Comparison of ENCODE assay signal across 1 cellular context in the genomic region with DNA sequence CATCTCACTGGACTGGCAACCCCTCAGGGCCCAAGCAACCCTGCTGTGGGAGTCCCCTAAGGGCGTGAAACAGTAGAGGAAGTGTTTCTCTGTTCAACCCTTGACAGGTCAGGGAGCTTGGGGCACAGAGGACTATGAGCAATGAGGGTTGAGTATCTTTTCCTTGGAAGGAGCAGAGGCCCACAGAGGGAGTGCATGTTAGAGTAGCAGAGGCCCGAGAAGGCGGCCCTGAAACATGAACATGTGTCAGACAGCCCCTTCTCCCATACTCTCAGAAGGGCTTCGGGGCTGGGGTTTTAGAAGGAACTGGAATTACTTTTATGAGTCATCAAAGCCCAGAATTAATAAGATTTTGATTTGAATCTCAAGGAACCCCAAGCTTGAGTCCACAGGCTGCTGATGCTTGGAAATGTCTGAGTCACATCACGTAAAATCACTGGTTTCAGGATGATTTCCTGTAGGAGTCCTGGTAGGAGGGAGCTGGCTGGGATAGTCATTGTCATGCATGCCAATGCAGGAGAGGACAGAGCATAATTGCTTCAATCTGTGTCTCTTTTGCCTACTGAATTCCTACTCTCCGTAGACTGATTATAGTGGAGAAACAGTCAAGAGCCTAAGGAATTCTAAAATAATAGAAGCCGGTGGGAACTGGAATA.
A peak's percentile ranks its signal among the peaks of the same experiment; 100 is the strongest.
TF ChIP-seq lines count a peak whose summit lies in the region.

No MANE protein-coding gene starts in this region.

TF ChIP-seq in GM23338, 12 proteins besides CTCF, POLR2A, EP300 and RAD21 (continued from another document):
- TF ChIP-seq ZNF462 (CRISPR knock-in tag; IDR thresholded peaks at IDR 0.05) (0 out of 2 replicates have a peak, but pooled peaks have one; percentile 31), JUNB (IDR thresholded peaks at IDR 0.05; ENCODE audit: unreplicated experiment) (no peak), ZNF331 (CRISPR knock-in tag; IDR thresholded peaks at IDR 0.05; ENCODE audit: low read depth) (no peak)
